ENCODE assay signal across 3 cellular contexts in genomic region chr12:93191461-93191860, GRCh38.
TF ChIP-seq lines count a peak whose summit lies in the region.

No MANE protein-coding gene starts in this region.

TF ChIP-seq in IMR-90, 13 proteins besides CTCF, POLR2A, EP300 and RAD21:
- TF ChIP-seq ELK1 (IDR thresholded peaks at IDR 0.05; ENCODE audit: borderline replicate concordance, low read depth, low read length) (no peak), NFE2L2 (IDR thresholded peaks at IDR 0.05; ENCODE audit: low read depth, low read length) (no peak), MAZ (IDR thresholded peaks at IDR 0.05; ENCODE audit: borderline replicate concordance, low read depth, low read length) (no peak), SMC3 (IDR thresholded peaks at IDR 0.05; ENCODE audit: low read depth, low read length) (no peak)

TF ChIP-seq in HepG2, 621 proteins besides CTCF, POLR2A, EP300 and RAD21:
- no peak for TF ChIP-seq ZBTB38 (CRISPR knock-in tag; IDR thresholded peaks at IDR 0.05)
- no peak for TF ChIP-seq ZFP1 (CRISPR knock-in tag; IDR thresholded peaks at IDR 0.05)
- TF ChIP-seq ZNF784 (CRISPR knock-in tag; IDR thresholded peaks at IDR 0.05; ENCODE audit: borderline replicate concordance), result no peak
- no peak for TF ChIP-seq HIVEP1 (CRISPR knock-in tag; IDR thresholded peaks at IDR 0.05)
- TF ChIP-seq POLR2AphosphoS2 (IDR thresholded peaks at IDR 0.05; ENCODE audit: low read depth, low read length), result no peak
- no peak for TF ChIP-seq BATF2 (CRISPR knock-in tag; IDR thresholded peaks at IDR 0.05)
- no peak for TF ChIP-seq ZMAT3 (CRISPR knock-in tag; conservative IDR thresholded peaks at IDR 0.05)
- no peak for TF ChIP-seq HOXD1 (CRISPR knock-in tag; IDR thresholded peaks at IDR 0.05)
- no peak for TF ChIP-seq SAP130 (CRISPR knock-in tag; IDR thresholded peaks at IDR 0.05; ENCODE audit: low read depth)
- no peak for TF ChIP-seq HNRNPLL (IDR thresholded peaks at IDR 0.05; ENCODE audit: low read depth, low read length, poor library complexity, severe bottlenecking)
- no peak for TF ChIP-seq CREB1 (IDR thresholded peaks at IDR 0.05)
- TF ChIP-seq CREB1 (CRISPR knock-in tag; IDR thresholded peaks at IDR 0.05), result no peak
- TF ChIP-seq NFYC (CRISPR knock-in tag; IDR thresholded peaks at IDR 0.05), result no peak
- no peak for TF ChIP-seq ZBTB4 (CRISPR knock-in tag; IDR thresholded peaks at IDR 0.05; ENCODE audit: borderline replicate concordance)
- TF ChIP-seq SOX5 (CRISPR knock-in tag; IDR thresholded peaks at IDR 0.05; ENCODE audit: borderline replicate concordance), result no peak
- TF ChIP-seq ATAD3A (CRISPR knock-in tag; IDR thresholded peaks at IDR 0.05), result no peak

TF ChIP-seq in HEK293T, 16 proteins besides CTCF, POLR2A, EP300 and RAD21:
- TF ChIP-seq NFRKB (IDR thresholded peaks at IDR 0.05) (no peak), CTBP1 (IDR thresholded peaks at IDR 0.05; ENCODE audit: borderline replicate concordance) (no peak), L3MBTL2 (conservative IDR thresholded peaks at IDR 0.05) (no peak), FOXA1 (IDR thresholded peaks at IDR 0.05) (no peak)
